In genomic region chr1:186620526-186620925, GRCh38 we compare ENCODE assay signal across 1 cellular context.
TF ChIP-seq lines count a peak whose summit lies in the region.

No MANE protein-coding gene starts in this region.

TF ChIP-seq in IMR-90, 13 proteins besides CTCF, POLR2A, EP300 and RAD21:
- no peak for TF ChIP-seq BHLHE40 (IDR thresholded peaks at IDR 0.05; ENCODE audit: low read depth, low read length)
- no peak for TF ChIP-seq MXI1 (IDR thresholded peaks at IDR 0.05; ENCODE audit: borderline replicate concordance, low read depth, low read length)
- no peak for TF ChIP-seq RFX5 (IDR thresholded peaks at IDR 0.05; ENCODE audit: low read depth, low read length)
- TF ChIP-seq SMC3 (IDR thresholded peaks at IDR 0.05; ENCODE audit: low read depth, low read length): no peak
- TF ChIP-seq CHD1 (IDR thresholded peaks at IDR 0.05; ENCODE audit: low read depth, low read length): no peak
- no peak for TF ChIP-seq RCOR1 (IDR thresholded peaks at IDR 0.05; ENCODE audit: insufficient replicate concordance, low read length)
- no peak for TF ChIP-seq NFE2L2 (IDR thresholded peaks at IDR 0.05; ENCODE audit: low read depth, low read length)
- TF ChIP-seq MAFK (IDR thresholded peaks at IDR 0.05; ENCODE audit: low read depth, low read length): no peak
- TF ChIP-seq, protein P1, sequence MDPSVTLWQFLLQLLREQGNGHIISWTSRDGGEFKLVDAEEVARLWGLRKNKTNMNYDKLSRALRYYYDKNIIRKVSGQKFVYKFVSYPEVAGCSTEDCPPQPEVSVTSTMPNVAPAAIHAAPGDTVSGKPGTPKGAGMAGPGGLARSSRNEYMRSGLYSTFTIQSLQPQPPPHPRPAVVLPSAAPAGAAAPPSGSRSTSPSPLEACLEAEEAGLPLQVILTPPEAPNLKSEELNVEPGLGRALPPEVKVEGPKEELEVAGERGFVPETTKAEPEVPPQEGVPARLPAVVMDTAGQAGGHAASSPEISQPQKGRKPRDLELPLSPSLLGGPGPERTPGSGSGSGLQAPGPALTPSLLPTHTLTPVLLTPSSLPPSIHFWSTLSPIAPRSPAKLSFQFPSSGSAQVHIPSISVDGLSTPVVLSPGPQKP (IDR thresholded peaks at IDR 0.05; ENCODE audit: borderline replicate concordance, low read depth, low read length): no peak
